ENCODE assay signal across 8 cellular contexts in genomic region chr11:15208570-15209222, GRCh38.
DNase-seq lines count a peak whose midpoint lies in the region; ATAC-seq and TF ChIP-seq lines count a peak whose summit lies in the region.

No MANE protein-coding gene starts in this region.

- H3K36me3 Mint-ChIP-seq in activated CD4-positive, alpha-beta T cell treated with anti-CD3 and anti-CD28 coated beads, Interleukin-2, amount 10 ng/mL, durations not matched to agents 7 days and 5 days (ENCODE audit: low read depth) = no peaks in the 10 kb centered on the region

- H3K9ac ChIP-seq in colonic mucosa (ENCODE audit: low read depth in 2 of 2, low read length in 2 of 2) (no peak overlapping the region), liver (ENCODE audit: low read depth in 1 of 2, low read length in 2 of 2) (no peak overlapping the region)

- no peak overlapping the region for H3K4me3 ChIP-seq in BJ (ENCODE audit: low read depth, low read length)
- no peak overlapping the region for H3K4me3 ChIP-seq in colonic mucosa
- no peak overlapping the region for H3K4me3 ChIP-seq in liver (ENCODE audit: low read depth in 1 of 3, low read length in 3 of 3)

- POLR2A ChIA-PET in BJ (lab: Charles Lee) = no interaction called here
- POLR2A ChIA-PET in activated CD4-positive, alpha-beta T cell treated with anti-CD3 and anti-CD28 coated beads, Interleukin-2, amount 10 ng/mL, durations not matched to agents 7 days and 5 days (lab: Charles Lee) = no interaction called here

- peak; percentile 93 for ATAC-seq in GM18907 (IDR thresholded peaks at IDR 0.05; ENCODE audit: unreplicated experiment)
- ATAC-seq in HG03095 (IDR thresholded peaks at IDR 0.05; ENCODE audit: unreplicated experiment) = peak; percentile 92

- peak; percentile 99 to 100 for TF ChIP-seq RAD21 in liver (IDR thresholded peaks at IDR 0.05)

- no peaks in the 10 kb centered on the region for H3K4me1 Mint-ChIP-seq in activated CD4-positive, alpha-beta T cell treated with anti-CD3 and anti-CD28 coated beads, Interleukin-2, amount 10 ng/mL, durations not matched to agents 7 days and 5 days

- TF ChIP-seq CTCF in BJ (IDR thresholded peaks at IDR 0.05; ENCODE audit: insufficient read depth, low read depth, low read length) (peak; percentile 90), colonic mucosa (IDR thresholded peaks at IDR 0.05) (peak; percentile 90), liver (IDR thresholded peaks at IDR 0.05; ENCODE audit: low read depth, low read length, missing input control) (peak; percentile 94)

- intact Hi-C loops in colonic mucosa (cut with DNase I) = loop anchor here (1.0 to 10.0 kb wide), 2 partner anchors 107 to 304 kb away; no protein-coding TSS in a partner anchor

- WGBS in liver = 12% methylated on average over 9 of the region's 9 CpGs

- H3K36me3 ChIP-seq in BJ (ENCODE audit: control insufficient read depth, insufficient read depth, low read length) = no peaks in the 10 kb centered on the region
- no peaks in the 10 kb centered on the region for H3K36me3 ChIP-seq in colonic mucosa
- H3K36me3 ChIP-seq in liver (ENCODE audit: control insufficient read depth in 4 of 4, insufficient read depth in 3 of 4, low read depth in 1 of 4, low read length in 3 of 4) = no peaks in the 10 kb centered on the region

- H3K9me3 Mint-ChIP-seq in activated CD4-positive, alpha-beta T cell treated with anti-CD3 and anti-CD28 coated beads, Interleukin-2, amount 10 ng/mL, durations not matched to agents 7 days and 5 days = no peaks in the 10 kb centered on the region

- DNase-seq in BJ (ENCODE audit: low read depth) (no peak), NCI-H2227 (lab: John Stamatoyannopoulos, UW; ENCODE audit: unreplicated experiment) (peak; percentile 86), colonic mucosa (peak; percentile 78)
- DNase-seq in activated CD4-positive, alpha-beta T cell treated with anti-CD3 and anti-CD28 coated beads, Interleukin-2, amount 10 ng/mL, durations not matched to agents 7 days and 5 days = peak; percentile 80
- peak; percentile 52 to 75 (median 61) for DNase-seq in stimulated activated CD4-positive, alpha-beta T cell treated with anti-CD3 and anti-CD28 coated beads, TNF-alpha, amount 100 ng/mL, for 48 hours (ENCODE audit: low read depth in 3 of 3)

- H3K4me1 ChIP-seq in colonic mucosa (no peaks in the 10 kb centered on the region), liver (ENCODE audit: control insufficient read depth in 4 of 4, insufficient read depth in 4 of 4, low read length in 3 of 4) (peaks cover 3 to 33% (median 23%) of the 10 kb centered on the region in 4 donors)

- CTCF ChIA-PET in BJ (lab: Yijun Ruan, JAX) = interaction anchor here (0.6 to 11.2 kb wide), 12 partner anchors 8 to 300 kb away, joined by 3 to 276 read pairs (median 4); no protein-coding TSS in a partner anchor
- CTCF ChIA-PET in activated CD4-positive, alpha-beta T cell treated with anti-CD3 and anti-CD28 coated beads, Interleukin-2, amount 10 ng/mL, durations not matched to agents 7 days and 5 days (lab: Charles Lee) = interaction anchor here (1.0 kb wide), 1 partner anchor 103 kb away, joined by 3 read pairs; no protein-coding TSS in a partner anchor

- no peak overlapping the region for H3K27ac ChIP-seq in colonic mucosa
- H3K27ac ChIP-seq in liver (ENCODE audit: low read depth in 1 of 2, low read length in 2 of 2) = no peak overlapping the region

- peaks cover 2% of the 10 kb centered on the region for H3K27me3 Mint-ChIP-seq in activated CD4-positive, alpha-beta T cell treated with anti-CD3 and anti-CD28 coated beads, Interleukin-2, amount 10 ng/mL, durations not matched to agents 7 days and 5 days

- no peak overlapping the region for H3K27ac Mint-ChIP-seq in activated CD4-positive, alpha-beta T cell treated with anti-CD3 and anti-CD28 coated beads, Interleukin-2, amount 10 ng/mL, durations not matched to agents 7 days and 5 days

- H3K9me3 ChIP-seq in colonic mucosa (no peaks in the 10 kb centered on the region), liver (ENCODE audit: control insufficient read depth in 4 of 4, low read length in 3 of 4) (no peaks in the 10 kb centered on the region)

- H3K27me3 ChIP-seq in BJ (ENCODE audit: control insufficient read depth, insufficient read depth, low read length) = peaks cover 6% of the 10 kb centered on the region
- H3K27me3 ChIP-seq in colonic mucosa = no peaks in the 10 kb centered on the region
- H3K27me3 ChIP-seq in liver (ENCODE audit: control insufficient read depth in 4 of 4, insufficient read depth in 4 of 4, low read length in 3 of 4) = no peaks in the 10 kb centered on the region

- H3K4me3 Mint-ChIP-seq in activated CD4-positive, alpha-beta T cell treated with anti-CD3 and anti-CD28 coated beads, Interleukin-2, amount 10 ng/mL, durations not matched to agents 7 days and 5 days = no peak overlapping the region

TF ChIP-seq in liver, 16 proteins besides CTCF, POLR2A, EP300 and RAD21:
- TF ChIP-seq HNF4A (conservative IDR thresholded peaks at IDR 0.05) = no peak
